9 cellular contexts compared by ENCODE assay signal in the genomic region with DNA sequence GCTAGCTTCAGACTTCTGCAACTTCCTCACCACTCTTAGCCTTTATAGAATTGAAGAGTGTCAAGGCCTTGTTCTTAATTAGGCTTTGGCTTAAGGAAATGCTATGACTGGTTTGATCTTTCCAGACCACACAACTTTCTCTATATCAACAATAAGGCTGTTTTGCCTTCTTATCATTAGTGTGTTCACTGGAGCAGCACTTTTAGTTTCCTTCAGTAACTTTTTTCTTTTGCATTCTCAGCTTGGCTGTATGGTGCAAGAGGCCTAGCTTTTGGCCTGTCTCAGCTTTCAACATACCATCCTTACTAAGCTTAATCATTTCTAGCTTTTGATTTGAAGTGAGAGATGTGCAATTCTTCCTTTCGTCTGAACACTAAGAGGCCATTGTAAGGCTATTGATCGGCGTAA. TPM values are rescaled to one million over a fixed set of nuclear protein-coding genes. Genes with fewer than 3 reads are reported as not detected.
DNase-seq lines count a peak whose midpoint lies in the region; ATAC-seq lines count a peak whose summit lies in the region.
"Had no signal": no experiment of that assay in that cellular context is flagged by ENCODE, and none has a peak within 500 bp of the region (broad histone marks: within the 10 kb centered on the region; RNA-seq: fewer than 3 reads in every experiment).

No MANE protein-coding gene starts in this region.

- no peaks in the 10 kb centered on the region for H3K9me3 Mint-ChIP-seq in CD8-positive, alpha-beta memory T cell
- H3K9me3 Mint-ChIP-seq in activated naive CD8-positive, alpha-beta T cell treated with anti-CD3 and anti-CD28 coated beads for 36 hours = peaks cover 1% of the 10 kb centered on the region

- peaks cover 5 to 38% (median 17%) of the 10 kb centered on the region in 3 donors for H3K36me3 Mint-ChIP-seq in CD8-positive, alpha-beta memory T cell
- H3K36me3 Mint-ChIP-seq in activated naive CD8-positive, alpha-beta T cell treated with anti-CD3 and anti-CD28 coated beads for 36 hours = peaks cover 35% of the 10 kb centered on the region

- POLR2A ChIA-PET in CD8-positive, alpha-beta memory T cell (lab: Charles Lee) = interaction anchor here (1.1 kb wide), 1 partner anchor 422 kb away, joined by 4 read pairs; the partner anchor contains the start of gene CTBS

- no peaks in the 10 kb centered on the region for H3K27me3 ChIP-seq in CD8-positive, alpha-beta memory T cell (ENCODE audit: insufficient read depth, low read length, poor library complexity, severe bottlenecking)

- peak overlapping the region; percentile 8 to 82 (median 46) for H3K27ac Mint-ChIP-seq in CD8-positive, alpha-beta memory T cell
- peak overlapping the region; percentile 77 for H3K27ac Mint-ChIP-seq in activated naive CD8-positive, alpha-beta T cell treated with anti-CD3 and anti-CD28 coated beads for 36 hours

- peaks cover 78% of the 10 kb centered on the region for H3K4me1 ChIP-seq in CD8-positive, alpha-beta memory T cell (ENCODE audit: insufficient read depth, low read length)

- H3K4me3 ChIP-seq in CD8-positive, alpha-beta memory T cell (ENCODE audit: low read length) = no peak overlapping the region

- no peak for DNase-seq in CD8-positive, alpha-beta memory T cell
- DNase-seq in activated naive CD8-positive, alpha-beta T cell treated with anti-CD3 and anti-CD28 coated beads for 36 hours = no peak
- no peak for DNase-seq in C1 segment of cervical spinal cord (lab: John Stamatoyannopoulos, UW)
- DNase-seq in foreskin melanocyte = no peak
- DNase-seq in middle frontal gyrus (ENCODE audit: extremely low spot score, low spot score) = no peak
- DNase-seq in A172 (ENCODE audit: low spot score) = no peak
- DNase-seq: GDM1 had no signal

- peaks cover 82 to 92% (median 92%) of the 10 kb centered on the region in 3 donors for H3K4me1 Mint-ChIP-seq in CD8-positive, alpha-beta memory T cell
- H3K4me1 Mint-ChIP-seq in activated naive CD8-positive, alpha-beta T cell treated with anti-CD3 and anti-CD28 coated beads for 36 hours = peaks cover 79% of the 10 kb centered on the region

- H3K9me3 ChIP-seq in CD8-positive, alpha-beta memory T cell (ENCODE audit: low read length) = no peaks in the 10 kb centered on the region

- ATAC-seq in GM19395 (IDR thresholded peaks at IDR 0.05; ENCODE audit: unreplicated experiment) (peak; percentile 90), HG03097 (IDR thresholded peaks at IDR 0.05; ENCODE audit: low FRiP score, unreplicated experiment) (peak; percentile 76)

- H3K4me3 Mint-ChIP-seq in CD8-positive, alpha-beta memory T cell = peak overlapping the region; percentile 9 to 71 (median 37)
- peak overlapping the region; percentile 44 for H3K4me3 Mint-ChIP-seq in activated naive CD8-positive, alpha-beta T cell treated with anti-CD3 and anti-CD28 coated beads for 36 hours

- no peaks in the 10 kb centered on the region for H3K27me3 Mint-ChIP-seq in CD8-positive, alpha-beta memory T cell
- H3K27me3 Mint-ChIP-seq in activated naive CD8-positive, alpha-beta T cell treated with anti-CD3 and anti-CD28 coated beads for 36 hours = no peaks in the 10 kb centered on the region

- no peaks in the 10 kb centered on the region for H3K36me3 ChIP-seq in CD8-positive, alpha-beta memory T cell (ENCODE audit: insufficient read depth, low read length)

- CTCF ChIA-PET in CD8-positive, alpha-beta memory T cell (lab: Charles Lee) = interaction anchor here (1.1 to 1.7 kb wide), 3 partner anchors 9 to 468 kb away, joined by 3 to 4 read pairs (median 4); no protein-coding TSS in a partner anchor

- no peak overlapping the region for H3K27ac ChIP-seq in CD8-positive, alpha-beta memory T cell (ENCODE audit: low read depth, low read length)

RNA-seq across cellular contexts. Expression of gene PRKACB, which starts 8.6 kb away (rescaled TPM):
- total RNA-seq in CD8-positive, alpha-beta memory T cell = 10 to 100 TPM; 47.7 to 54.6 TPM
- 97.5 TPM for polyA plus RNA-seq in CD8-positive, alpha-beta memory T cell
- total RNA-seq in activated naive CD8-positive, alpha-beta T cell treated with anti-CD3 and anti-CD28 coated beads for 36 hours = 10 to 100 TPM; 43.2 to 49.7 TPM
- 12.5 and 14.6 TPM in 2 replicates for total RNA-seq in A172 (2014; rRNA removed; shearing (Covaris generic))
